Comparison of ENCODE assay signal across 1 cellular context in the genomic region with DNA sequence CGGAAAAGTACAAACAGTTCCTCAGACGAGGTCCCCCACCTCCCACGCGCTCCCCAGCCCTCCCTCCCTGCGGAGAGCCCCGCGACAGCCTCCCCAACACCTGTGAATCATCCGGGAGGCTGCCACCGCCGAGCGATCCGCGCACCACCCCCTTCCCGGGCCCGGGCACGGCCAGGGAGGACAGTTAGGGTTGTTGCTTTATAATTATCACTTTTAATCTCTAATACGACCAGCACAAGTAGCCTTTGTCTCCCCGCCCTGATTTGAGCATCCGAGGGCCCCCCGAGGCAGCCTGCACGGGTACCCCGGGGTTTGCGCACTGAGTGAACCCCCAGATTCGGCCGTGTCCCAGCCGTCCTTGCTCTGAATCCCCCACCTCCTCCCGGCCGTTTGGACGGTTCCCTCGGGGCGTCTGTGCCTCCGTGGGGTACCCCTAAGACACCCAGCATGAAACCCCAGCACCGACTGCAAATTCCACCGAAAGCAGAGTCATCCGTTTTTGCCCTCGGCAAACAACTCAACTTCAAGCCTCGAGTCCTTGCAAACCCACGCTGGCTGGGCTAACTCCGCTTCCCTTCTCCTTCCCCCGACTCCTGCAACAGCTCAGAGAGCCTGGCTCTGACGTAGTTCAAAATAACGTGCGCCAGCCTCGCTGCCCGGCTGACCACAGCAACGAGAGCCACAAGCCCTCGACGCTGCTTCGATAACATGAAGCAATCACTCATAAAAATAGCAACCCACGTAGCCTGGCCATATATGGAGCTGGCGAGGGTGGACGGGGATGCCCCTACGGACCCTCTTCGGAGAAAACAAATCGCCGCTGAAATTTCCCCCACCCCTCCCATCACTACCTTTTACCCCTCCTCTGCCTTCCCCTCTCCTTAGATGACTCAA.
TF ChIP-seq lines count a peak whose summit lies in the region.

No MANE protein-coding gene starts in this region.

TF ChIP-seq in SK-N-SH, 30 proteins besides CTCF, POLR2A, EP300 and RAD21 (continued from another document):
- peak; percentile 33; the same call in 1 of the 2 replicates for TF ChIP-seq PBX3 (IDR thresholded peaks at IDR 0.05)
TF ChIP-seq in SK-N-SH: peak in this region for 12.
